8 cellular contexts compared by ENCODE assay signal in the genomic region with DNA sequence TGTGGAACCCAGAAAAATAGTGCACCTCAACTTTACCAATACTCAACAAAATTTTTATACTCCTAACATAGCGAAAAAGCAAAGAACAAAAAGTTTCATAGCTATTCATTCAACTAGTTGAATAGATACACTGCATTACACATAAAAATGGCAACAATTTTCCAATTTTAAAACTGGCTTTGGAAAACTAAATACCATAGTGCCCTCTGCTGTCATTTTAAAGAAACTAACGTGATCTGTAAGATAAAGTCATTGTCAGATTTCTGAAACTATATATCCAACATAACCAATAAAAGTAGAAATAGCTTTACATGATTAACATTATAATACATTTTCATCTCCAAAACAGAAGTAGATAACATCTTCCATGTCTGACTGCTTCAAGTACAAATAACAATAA. TPM values are rescaled to one million over a fixed set of nuclear protein-coding genes. Genes with fewer than 3 reads are reported as not detected.
DNase-seq lines count a peak whose midpoint lies in the region; ATAC-seq and TF ChIP-seq lines count a peak whose summit lies in the region.

No MANE protein-coding gene starts in this region.

- POLR2A ChIA-PET in PC-3 (lab: Charles Lee; ENCODE audit: unreplicated experiment) = no interaction called here
- POLR2A ChIA-PET in activated CD4-positive, alpha-beta memory T cell treated with anti-CD3 and anti-CD28 coated beads for 36 hours (lab: Charles Lee) = no interaction called here

- no peaks in the 10 kb centered on the region for H3K4me1 Mint-ChIP-seq in activated CD4-positive, alpha-beta memory T cell treated with anti-CD3 and anti-CD28 coated beads for 36 hours (ENCODE audit: low read depth)

- H3K36me3 ChIP-seq in PC-3 (ENCODE audit: low read depth, low read length) = no peaks in the 10 kb centered on the region

- H3K27ac ChIP-seq in 22Rv1 = no peak overlapping the region
- H3K27ac ChIP-seq in PC-3 (ENCODE audit: low read length) = no peak overlapping the region

- TF ChIP-seq CTCF in 22Rv1 (IDR thresholded peaks at IDR 0.05) = peak; percentile 73
- TF ChIP-seq CTCF in PC-3 (conservative IDR thresholded peaks at IDR 0.05; ENCODE audit: low read depth, low read length) = peak; percentile 67

- H3F3A ChIP-seq in PC-3 (ENCODE audit: low read length, unreplicated experiment) = no peaks in the 10 kb centered on the region

- peak; percentile 43 for ATAC-seq in GM18868 (IDR thresholded peaks at IDR 0.05; ENCODE audit: unreplicated experiment)
- ATAC-seq in PC-3 = peak; percentile 54; the same call in 1 of the 2 replicates
- ATAC-seq in HG03139 (IDR thresholded peaks at IDR 0.05; ENCODE audit: unreplicated experiment) = no peak
- ATAC-seq in GM19397 (IDR thresholded peaks at IDR 0.05; ENCODE audit: unreplicated experiment) = no peak

- CTCF ChIA-PET in PC-3 (lab: Charles Lee) = no interaction called here
- CTCF ChIA-PET in activated CD4-positive, alpha-beta memory T cell treated with anti-CD3 and anti-CD28 coated beads for 36 hours (lab: Charles Lee) = interaction anchor here (0.6 kb wide), 1 partner anchor 163 kb away, joined by 3 read pairs; no protein-coding TSS in a partner anchor

- no peaks in the 10 kb centered on the region for H3K79me2 ChIP-seq in PC-3 (ENCODE audit: low read length)

- TF ChIP-seq POLR2A in erythroblast (IDR thresholded peaks at IDR 0.05; ENCODE audit: low read length) = no peak

- no peaks in the 10 kb centered on the region for H3K27me3 Mint-ChIP-seq in activated CD4-positive, alpha-beta memory T cell treated with anti-CD3 and anti-CD28 coated beads for 36 hours

- no peak overlapping the region for H3K4me3 ChIP-seq in PC-3 (ENCODE audit: low read length)

- no peaks in the 10 kb centered on the region for H3K27me3 ChIP-seq in PC-3 (ENCODE audit: low read length)

- no peak overlapping the region for H3K27ac Mint-ChIP-seq in activated CD4-positive, alpha-beta memory T cell treated with anti-CD3 and anti-CD28 coated beads for 36 hours

- DNase-seq in PC-3 (peak; percentile 45), erythroblast (lab: John Stamatoyannopoulos, UW) (peak; percentile 18 to 28), T-helper 1 cell (no peak)
- DNase-seq in activated CD4-positive, alpha-beta memory T cell treated with anti-CD3 and anti-CD28 coated beads for 36 hours = no peak

- H3K9me3 ChIP-seq in PC-3 (ENCODE audit: low read length) = no peaks in the 10 kb centered on the region

- H3K4me3 Mint-ChIP-seq in activated CD4-positive, alpha-beta memory T cell treated with anti-CD3 and anti-CD28 coated beads for 36 hours = no peak overlapping the region

- no peaks in the 10 kb centered on the region for H3K9me2 ChIP-seq in PC-3 (replicated peaks; ENCODE audit: low read length)

- H3K4me2 ChIP-seq in PC-3 (ENCODE audit: low read length) = no peak overlapping the region

- peaks cover 8% of the 10 kb centered on the region for H3K9me3 Mint-ChIP-seq in activated CD4-positive, alpha-beta memory T cell treated with anti-CD3 and anti-CD28 coated beads for 36 hours

- BruUV-seq in PC-3 (replicated peaks; lab: Mats Ljungman, UMichigan) = no TSS peak

- intact Hi-C loops in PC-3 (cut with micrococcal nuclease) = loop anchor here (1.0 kb wide), 1 partner anchor 164 kb away; no protein-coding TSS in a partner anchor
- intact Hi-C loops in activated CD4-positive, alpha-beta memory T cell treated with anti-CD3 and anti-CD28 coated beads for 36 hours (cut with micrococcal nuclease) = no loop called here

- no peak overlapping the region for H3K9ac ChIP-seq in PC-3 (ENCODE audit: low read length)

- peaks cover 7% of the 10 kb centered on the region for H3K36me3 Mint-ChIP-seq in activated CD4-positive, alpha-beta memory T cell treated with anti-CD3 and anti-CD28 coated beads for 36 hours

- no peak overlapping the region for H2AFZ ChIP-seq in PC-3 (ENCODE audit: low read length)

- H3K4me1 ChIP-seq in PC-3 (ENCODE audit: insufficient read depth, low read length) = no peaks in the 10 kb centered on the region

- H4K20me1 ChIP-seq in PC-3 (ENCODE audit: low read length) = no peaks in the 10 kb centered on the region

RNA-seq across cellular contexts. Expression of a gene that starts 31.6 kb away (rescaled TPM):
- total RNA-seq in PC-3 (2014; rRNA removed) = 16.5 and 24.4 TPM in 2 replicates
- total RNA-seq in activated CD4-positive, alpha-beta memory T cell treated with anti-CD3 and anti-CD28 coated beads for 36 hours = 1 to 10 TPM; 2.3 to 2.8 TPM

Comparison
In these comparisons a context has a peak if more than half of its experiments do, and no peak if none do; other contexts are left out.
1. ATAC-seq: peak in GM18868 (single experiment) and PC-3 (single experiment); none in HG03139 (single experiment) and GM19397 (single experiment).
2. DNase-seq: peak in PC-3 (single experiment) and erythroblast (2 of 2); none in activated CD4-positive, alpha-beta memory T cell treated with anti-CD3 and anti-CD28 coated beads for 36 hours (single experiment) and T-helper 1 cell (0 of 5).